13 cellular contexts compared by ENCODE assay signal in genomic region chr18:457533-457932, GRCh38. TPM values are rescaled to one million over a fixed set of nuclear protein-coding genes. Genes with fewer than 3 reads are reported as not detected.
DNase-seq lines count a peak whose midpoint lies in the region; ATAC-seq and TF ChIP-seq lines count a peak whose summit lies in the region.
"Had no signal": no experiment of that assay in that cellular context is flagged by ENCODE, and none has a peak within 500 bp of the region (broad histone marks: within the 10 kb centered on the region; RNA-seq: fewer than 3 reads in every experiment).

No MANE protein-coding gene starts in this region.

- H3K4me3 Mint-ChIP-seq in neural progenitor cell (no peak overlapping the region), Caco-2 (ENCODE audit: unreplicated experiment) (no peak overlapping the region)
- H3K4me3 Mint-ChIP-seq: effector memory CD8-positive, alpha-beta T cell had no signal

- H3K36me3 ChIP-seq in ACC112 (ENCODE audit: insufficient read depth, low read length): peaks cover 2% of the 10 kb centered on the region; the same call in 1 of the 2 replicates
- no peaks in the 10 kb centered on the region for H3K36me3 ChIP-seq in OCI-LY7 (ENCODE audit: insufficient read depth, low read length)
- H3K36me3 ChIP-seq in neural progenitor cell: no peaks in the 10 kb centered on the region
- no peaks in the 10 kb centered on the region for H3K36me3 ChIP-seq in Caco-2 (ENCODE audit: control insufficient read depth, insufficient read depth, low read length)
- H3K36me3 ChIP-seq: right lobe of liver had no signal

- H3K27ac ChIP-seq in ACC112 (ENCODE audit: low read depth, low read length): peak overlapping the region; percentile 26
- H3K27ac ChIP-seq in OCI-LY7 (ENCODE audit: low read depth, low read length, poor library complexity, severe bottlenecking): peak overlapping the region; percentile 17
- H3K27ac ChIP-seq in neural progenitor cell: no peak overlapping the region
- H3K27ac ChIP-seq: right lobe of liver, VCaP had no signal

- POLR2A ChIA-PET in OCI-LY7 (lab: Charles Lee): no interaction called here
- POLR2A ChIA-PET in Caco-2 (lab: Charles Lee): no interaction called here

- no peak for ATAC-seq in GM19463 (IDR thresholded peaks at IDR 0.05; ENCODE audit: unreplicated experiment)
- ATAC-seq: effector memory CD8-positive, alpha-beta T cell had no signal

- H3K36me3 Mint-ChIP-seq in neural progenitor cell (peaks cover 15% of the 10 kb centered on the region), Caco-2 (ENCODE audit: insufficient read depth, unreplicated experiment) (no peaks in the 10 kb centered on the region)

- H3F3A ChIP-seq in neural progenitor cell (ENCODE audit: low read depth): no peaks in the 10 kb centered on the region

- no peaks in the 10 kb centered on the region for H3K9me2 ChIP-seq in OCI-LY7 (ENCODE audit: insufficient read depth, low read length)

- no peaks in the 10 kb centered on the region for H4K20me1 ChIP-seq in OCI-LY7 (ENCODE audit: insufficient read depth, low read length)
- H4K20me1 ChIP-seq in neural progenitor cell (ENCODE audit: low read depth): no peaks in the 10 kb centered on the region

- H2AFZ ChIP-seq in ACC112 (ENCODE audit: low read length, unreplicated experiment) (no peak overlapping the region), OCI-LY7 (ENCODE audit: low read length) (peak overlapping the region; percentile 93), neural progenitor cell (replicated peaks) (peak overlapping the region; percentile 30)

- H3K9me3 ChIP-seq in OCI-LY7 (ENCODE audit: low read length): no peaks in the 10 kb centered on the region
- no peaks in the 10 kb centered on the region for H3K9me3 ChIP-seq in neural progenitor cell (ENCODE audit: low read depth)
- 0 out of 2 replicates have a peak, but pooled peaks cover 7% of the 10 kb centered on the region for H3K9me3 ChIP-seq in Caco-2
- H3K9me3 ChIP-seq: right lobe of liver had no signal

- H3K9me3 Mint-ChIP-seq in neural progenitor cell: peaks cover 5% of the 10 kb centered on the region
- H3K9me3 Mint-ChIP-seq in Caco-2 (ENCODE audit: unreplicated experiment): no peaks in the 10 kb centered on the region

- peaks cover 26% of the 10 kb centered on the region for H3K4me1 ChIP-seq in ACC112 (ENCODE audit: control insufficient read depth, insufficient read depth, low read length, unreplicated experiment)
- peaks cover 20% of the 10 kb centered on the region for H3K4me1 ChIP-seq in OCI-LY7 (ENCODE audit: insufficient read depth, low read length, poor library complexity, severe bottlenecking)
- H3K4me1 ChIP-seq in neural progenitor cell: peaks cover 12% of the 10 kb centered on the region
- H3K4me1 ChIP-seq in Caco-2: no peaks in the 10 kb centered on the region
- H3K4me1 ChIP-seq: right lobe of liver had no signal

- peaks cover 24% of the 10 kb centered on the region for H3K4me1 Mint-ChIP-seq in neural progenitor cell
- H3K4me1 Mint-ChIP-seq in Caco-2 (ENCODE audit: low read depth, unreplicated experiment): no peaks in the 10 kb centered on the region

- no peaks in the 10 kb centered on the region for H3K27me3 ChIP-seq in ACC112 (ENCODE audit: insufficient read depth, low read length)
- no peaks in the 10 kb centered on the region for H3K27me3 ChIP-seq in neural progenitor cell
- H3K27me3 ChIP-seq in Caco-2 (replicated peaks; ENCODE audit: control insufficient read depth, insufficient read depth, low read length): no peaks in the 10 kb centered on the region
- H3K27me3 ChIP-seq: right lobe of liver had no signal

- H3K4me3 ChIP-seq in ACC112 (ENCODE audit: low read depth, low read length) (peak overlapping the region; percentile 4; the same call in 1 of the 2 replicates), OCI-LY7 (ENCODE audit: low read depth, low read length, poor library complexity, severe bottlenecking) (peak overlapping the region; percentile 4), fibroblast of mammary gland (ENCODE audit: control insufficient read depth, low read depth, low read length) (no peak overlapping the region), neural progenitor cell (no peak overlapping the region), Caco-2 (ENCODE audit: low read depth, low read length) (no peak overlapping the region)
- H3K4me3 ChIP-seq: right lobe of liver had no signal

- H3K27ac Mint-ChIP-seq in neural progenitor cell: peak overlapping the region; percentile 51
- no peak overlapping the region for H3K27ac Mint-ChIP-seq in Caco-2 (ENCODE audit: unreplicated experiment)
- H3K27ac Mint-ChIP-seq: effector memory CD8-positive, alpha-beta T cell had no signal

- CTCF ChIA-PET in OCI-LY7 (lab: Charles Lee; ENCODE audit: unreplicated experiment): no interaction called here
- CTCF ChIA-PET in Caco-2 (lab: Charles Lee): no interaction called here

- TF ChIP-seq CTCF in OCI-LY7 (conservative IDR thresholded peaks at IDR 0.05; ENCODE audit: low read length) (no peak), fibroblast of mammary gland (conservative IDR thresholded peaks at IDR 0.05; ENCODE audit: control insufficient read depth, insufficient read depth, low read depth, low read length) (no peak), neural progenitor cell (IDR thresholded peaks at IDR 0.05) (no peak), Caco-2 (IDR thresholded peaks at IDR 0.05; ENCODE audit: insufficient read depth in 1 of 2, low read depth in 1 of 2, low read length in 1 of 2, severe bottlenecking in 1 of 2, unreplicated experiment in 1 of 2) (no peak)

- BruUV-seq in OCI-LY7 (replicated peaks; lab: Mats Ljungman, UMichigan): no TSS peak
- no TSS peak for BruUV-seq in Caco-2 (replicated peaks; lab: Mats Ljungman, UMichigan)

- intact Hi-C loops in OCI-LY7 (cut with micrococcal nuclease; ENCODE audit: unreplicated experiment): no loop called here
- intact Hi-C loops in Caco-2 (cut with micrococcal nuclease; ENCODE audit: unreplicated experiment): no loop called here

- peak overlapping the region; percentile 56; the same call in 1 of the 2 replicates for H3K4me2 ChIP-seq in OCI-LY7 (ENCODE audit: low read length)
- H3K4me2 ChIP-seq in neural progenitor cell: no peak overlapping the region

- no peak for DNase-seq in OCI-LY7 (ENCODE audit: low spot score)
- peak; percentile 56 for DNase-seq in fibroblast of mammary gland (ENCODE audit: low read depth)
- DNase-seq in neural progenitor cell (ENCODE audit: low spot score): no peak
- no peak for DNase-seq in activated T-cell treated with anti-CD3 and anti-CD28 coated beads, Interleukin-2, amount 50 U/mL, for 1 hour
- no peak for DNase-seq in Caco-2
- no peak for DNase-seq in NCI-H187 treated with DMSO at 0.1 percent for 48 hours (lab: John Stamatoyannopoulos, UW)
- DNase-seq: AML-193; amygdala; effector memory CD8-positive, alpha-beta T cell; right lobe of liver had no signal

- H3K9ac ChIP-seq in neural progenitor cell: no peak overlapping the region

- H3K27me3 Mint-ChIP-seq in neural progenitor cell (ENCODE audit: insufficient read depth, low read depth): no peaks in the 10 kb centered on the region
- H3K27me3 Mint-ChIP-seq in Caco-2 (ENCODE audit: insufficient read depth, unreplicated experiment): no peaks in the 10 kb centered on the region

- H3K79me2 ChIP-seq in ACC112 (ENCODE audit: control insufficient read depth, insufficient read depth, low read length, unreplicated experiment) (no peaks in the 10 kb centered on the region), OCI-LY7 (ENCODE audit: insufficient read depth, low read depth, low read length) (no peaks in the 10 kb centered on the region), neural progenitor cell (ENCODE audit: low read depth) (no peaks in the 10 kb centered on the region)

RNA-seq across cellular contexts. Expression of gene COLEC12, which starts 43.0 kb away (rescaled TPM):
- not detected in 2 replicates for total RNA-seq in OCI-LY7 (2014; rRNA removed; shearing (Covaris generic))
- total RNA-seq in OCI-LY7 (2022) (not detected in 2 replicates), neural progenitor cell (ENCODE audit: low replicate concordance) (2.0 and 2.1 TPM in 2 replicates), Caco-2 (2022) (0.09 and 0.44 TPM in 2 replicates)

Comparison
In these comparisons a context has a peak if more than half of its experiments do, and no peak if none do; other contexts are left out.
1. H3K4me3 ChIP-seq: peak in ACC112 (single experiment) and OCI-LY7 (single experiment); none in fibroblast of mammary gland (single experiment), neural progenitor cell (single experiment) and Caco-2 (single experiment).